10 cellular contexts compared by ENCODE assay signal in genomic region chr1:42935971-42936308, GRCh38. TPM values are rescaled to one million over a fixed set of nuclear protein-coding genes. Genes with fewer than 3 reads are reported as not detected.
DNase-seq lines count a peak whose midpoint lies in the region; ATAC-seq and TF ChIP-seq lines count a peak whose summit lies in the region.
"Had no signal": no experiment of that assay in that cellular context is flagged by ENCODE, and none has a peak within 500 bp of the region (broad histone marks: within the 10 kb centered on the region; RNA-seq: fewer than 3 reads in every experiment).

No MANE protein-coding gene starts in this region.

- H3K9me3 Mint-ChIP-seq in activated T-helper 2 cell treated with anti-CD3 and anti-CD28 coated beads, Interferon-gamma antibody, Interleukin-2, Interleukin-4, amounts not matched to agents 10 μg/mL and 5 μg/mL and 100 μg/mL, durations not matched to agents 14 hours and 24 hours and 36 hours = no peaks in the 10 kb centered on the region
- H3K9me3 Mint-ChIP-seq in endothelial cell (ENCODE audit: unreplicated experiment) = no peaks in the 10 kb centered on the region
- H3K9me3 Mint-ChIP-seq: stimulated activated naive CD8-positive, alpha-beta T cell treated with anti-CD3 and anti-CD28 coated beads, Interleukin-15, amount 100 ng/mL, for 72 hours had no signal

- H3K36me3 Mint-ChIP-seq in activated T-helper 2 cell treated with anti-CD3 and anti-CD28 coated beads, Interferon-gamma antibody, Interleukin-2, Interleukin-4, amounts not matched to agents 10 μg/mL and 5 μg/mL and 100 μg/mL, durations not matched to agents 14 hours and 24 hours and 36 hours (ENCODE audit: low read depth) = peaks cover 84% of the 10 kb centered on the region
- H3K36me3 Mint-ChIP-seq in endothelial cell (ENCODE audit: low read depth, unreplicated experiment) = peaks cover 66% of the 10 kb centered on the region

- ATAC-seq in lower lobe of right lung = no peak
- no peak for ATAC-seq in upper lobe of left lung (ENCODE audit: low FRiP score in 2 of 2)
- no peak for ATAC-seq in GM18858 (IDR thresholded peaks at IDR 0.05; ENCODE audit: unreplicated experiment)

- H3K27ac Mint-ChIP-seq in activated T-helper 2 cell treated with anti-CD3 and anti-CD28 coated beads, Interferon-gamma antibody, Interleukin-2, Interleukin-4, amounts not matched to agents 10 μg/mL and 5 μg/mL and 100 μg/mL, durations not matched to agents 14 hours and 24 hours and 36 hours = peak overlapping the region; percentile 86
- no peak overlapping the region for H3K27ac Mint-ChIP-seq in endothelial cell (ENCODE audit: unreplicated experiment)

- H3K4me1 ChIP-seq in cardiac muscle cell (ENCODE audit: low read depth) (peaks cover 18% of the 10 kb centered on the region), right atrium auricular region (peaks cover 0 to 28% of the 10 kb centered on the region in 2 donors), lower lobe of right lung (peaks cover 99% of the 10 kb centered on the region), upper lobe of left lung (peaks cover 56 to 98% (median 92%) of the 10 kb centered on the region in 4 donors)

- H3K36me3 ChIP-seq in cardiac muscle cell (peaks cover 37% of the 10 kb centered on the region), right atrium auricular region (no peaks in the 10 kb centered on the region), lower lobe of right lung (no peaks in the 10 kb centered on the region), upper lobe of left lung (no peaks in the 10 kb centered on the region)

- no peaks in the 10 kb centered on the region for H3K27me3 Mint-ChIP-seq in activated T-helper 2 cell treated with anti-CD3 and anti-CD28 coated beads, Interferon-gamma antibody, Interleukin-2, Interleukin-4, amounts not matched to agents 10 μg/mL and 5 μg/mL and 100 μg/mL, durations not matched to agents 14 hours and 24 hours and 36 hours (ENCODE audit: low read depth)
- peaks cover 24% of the 10 kb centered on the region for H3K27me3 Mint-ChIP-seq in endothelial cell (ENCODE audit: unreplicated experiment)
- H3K27me3 Mint-ChIP-seq: stimulated activated naive CD8-positive, alpha-beta T cell treated with anti-CD3 and anti-CD28 coated beads, Interleukin-15, amount 100 ng/mL, for 72 hours had no signal

- peaks cover 89% of the 10 kb centered on the region for H3K4me1 Mint-ChIP-seq in activated T-helper 2 cell treated with anti-CD3 and anti-CD28 coated beads, Interferon-gamma antibody, Interleukin-2, Interleukin-4, amounts not matched to agents 10 μg/mL and 5 μg/mL and 100 μg/mL, durations not matched to agents 14 hours and 24 hours and 36 hours (ENCODE audit: low read depth)
- peaks cover 59% of the 10 kb centered on the region for H3K4me1 Mint-ChIP-seq in endothelial cell (ENCODE audit: unreplicated experiment)

- H3K9me3 ChIP-seq in cardiac muscle cell (ENCODE audit: low read depth) = no peaks in the 10 kb centered on the region
- no peaks in the 10 kb centered on the region for H3K9me3 ChIP-seq in right atrium auricular region
- H3K9me3 ChIP-seq in lower lobe of right lung = no peaks in the 10 kb centered on the region
- no peaks in the 10 kb centered on the region for H3K9me3 ChIP-seq in upper lobe of left lung

- no peak for DNase-seq in cardiac muscle cell (ENCODE audit: low read depth in 1 of 2, low spot score in 1 of 2)
- no peak for DNase-seq in right atrium auricular region (ENCODE audit: low spot score)
- no peak for DNase-seq in activated T-helper 2 cell treated with anti-CD3 and anti-CD28 coated beads, Interferon-gamma antibody, Interleukin-2, Interleukin-4, amounts not matched to agents 10 μg/mL and 5 μg/mL and 100 μg/mL, durations not matched to agents 14 hours and 24 hours and 36 hours (ENCODE audit: low spot score)
- peak; percentile 28 for DNase-seq in lower lobe of right lung
- DNase-seq in upper lobe of left lung = no peak
- no peak for DNase-seq in endothelial cell (ENCODE audit: low spot score)
- DNase-seq in NCI-H1436 treated with DMSO at 0.1 percent for 48 hours (lab: John Stamatoyannopoulos, UW) = no peak
- DNase-seq: NCI-H2171 had no signal

- TF ChIP-seq CTCF in cardiac muscle cell (IDR thresholded peaks at IDR 0.05; ENCODE audit: low read depth, low read length) = no peak
- TF ChIP-seq CTCF in right atrium auricular region (IDR thresholded peaks at IDR 0.05) = no peak
- no peak for TF ChIP-seq CTCF in lower lobe of right lung (IDR thresholded peaks at IDR 0.05)
- no peak for TF ChIP-seq CTCF in upper lobe of left lung (IDR thresholded peaks at IDR 0.05)
- no peak for TF ChIP-seq CTCF in endothelial cell (IDR thresholded peaks at IDR 0.05; ENCODE audit: unreplicated experiment)

- intact Hi-C loops in activated T-helper 2 cell treated with anti-CD3 and anti-CD28 coated beads, Interferon-gamma antibody, Interleukin-2, Interleukin-4, amounts not matched to agents 10 μg/mL and 5 μg/mL and 100 μg/mL, durations not matched to agents 14 hours and 24 hours and 36 hours (cut with micrococcal nuclease) = no loop called here
- intact Hi-C loops in lower lobe of right lung (cut with DNase I) = no loop called here

- H3K27ac ChIP-seq in cardiac muscle cell = peak overlapping the region; percentile 73
- no peak overlapping the region for H3K27ac ChIP-seq in right atrium auricular region
- peak overlapping the region; percentile 72 for H3K27ac ChIP-seq in lower lobe of right lung
- peak overlapping the region; percentile 54 to 87 (median 75) for H3K27ac ChIP-seq in upper lobe of left lung

- H3K4me3 ChIP-seq in cardiac muscle cell (no peak overlapping the region), right atrium auricular region (no peak overlapping the region), lower lobe of right lung (no peak overlapping the region), upper lobe of left lung (no peak overlapping the region)

- TF ChIP-seq EP300 in upper lobe of left lung (IDR thresholded peaks at IDR 0.05) = no peak

- 95 to 100% methylated on average over 3 to 5 of the region's 5 CpGs for WGBS in upper lobe of left lung, 2 donors

- no peak for TF ChIP-seq POLR2A in upper lobe of left lung (IDR thresholded peaks at IDR 0.05)

- H3K4me3 Mint-ChIP-seq in activated T-helper 2 cell treated with anti-CD3 and anti-CD28 coated beads, Interferon-gamma antibody, Interleukin-2, Interleukin-4, amounts not matched to agents 10 μg/mL and 5 μg/mL and 100 μg/mL, durations not matched to agents 14 hours and 24 hours and 36 hours (ENCODE audit: low read depth) = no peak overlapping the region
- H3K4me3 Mint-ChIP-seq in endothelial cell (ENCODE audit: unreplicated experiment) = no peak overlapping the region

- H3K27me3 ChIP-seq in cardiac muscle cell (no peaks in the 10 kb centered on the region), right atrium auricular region (no peaks in the 10 kb centered on the region), lower lobe of right lung (ENCODE audit: low read depth) (no peaks in the 10 kb centered on the region), upper lobe of left lung (no peaks in the 10 kb centered on the region)

RNA-seq across cellular contexts. Expression of gene SLC2A1, which starts 22.7 kb away (rescaled TPM):
- total RNA-seq in cardiac muscle cell (714 and 748 TPM in 2 replicates), right atrium auricular region (10 to 100 TPM; 25.0 to 51.5 TPM), lower lobe of right lung (10.6 TPM), upper lobe of left lung (10 to 100 TPM in 3 of 6 donors, 1 to 10 TPM in 3; 6.3 to 24.3 (median 10.5) TPM), endothelial cell (ENCODE audit: unreplicated experiment) (511 TPM)
- 215 and 243 TPM in 2 replicates for polyA plus RNA-seq in cardiac muscle cell
- total RNA-seq in activated T-helper 2 cell treated with anti-CD3 and anti-CD28 coated beads, Interferon-gamma antibody, Interleukin-2, Interleukin-4, amounts not matched to agents 10 μg/mL and 5 μg/mL and 100 μg/mL, durations not matched to agents 14 hours and 24 hours and 36 hours = 143 and 155 TPM in 2 replicates

Comparison
In these comparisons a context has a peak if more than half of its experiments do, and no peak if none do; other contexts are left out.
1. H3K27ac ChIP-seq: peak in cardiac muscle cell (single experiment), lower lobe of right lung (single experiment) and upper lobe of left lung (4 of 4); none in right atrium auricular region (0 of 2).